Comparison of ENCODE assay signal across 20 cellular contexts in genomic region chr10:86371116-86371515, GRCh38. TPM values are rescaled to one million over a fixed set of nuclear protein-coding genes. Genes with fewer than 3 reads are reported as not detected.
"Had no signal": no experiment of that assay in that cellular context is flagged by ENCODE, and none has a peak within 500 bp of the region (broad histone marks: within the 10 kb centered on the region; RNA-seq: fewer than 3 reads in every experiment).

No MANE protein-coding gene starts in this region.

- H3K27ac Mint-ChIP-seq: activated naive CD8-positive, alpha-beta T cell treated with anti-CD3 and anti-CD28 coated beads for 36 hours; activated T-helper 1 cell treated with anti-CD3 and anti-CD28 coated beads, Interleukin-12 subunit alpha, Interleukin-12 subunit beta, Interleukin-2, Interleukin-4 antibody, amounts not matched to agents 30 ng/mL and 10 ng/mL and 1 ng/mL, durations not matched to agents 14 hours and 24 hours and 36 hours; naive thymus-derived CD4-positive, alpha-beta T cell; stimulated activated naive B cell treated with anti-CD40 and anti-IgM and Interleukin-4, amounts not matched to agents 10 μg/mL and 1 μg/mL and 100 μg/mL, for 72 hours had no signal

- ATAC-seq: heart right ventricle; naive thymus-derived CD4-positive, alpha-beta T cell; sciatic nerve; SK-N-SH treated with all-trans-retinoic acid at 6 μM for 48 hours; stimulated activated naive B cell treated with anti-CD40 and anti-IgM and Interleukin-4, amounts not matched to agents 10 μg/mL and 1 μg/mL and 100 μg/mL, for 72 hours had no signal

- H3K36me3 ChIP-seq: heart right ventricle, thoracic aorta, upper lobe of left lung had no signal

- H3K4me1 Mint-ChIP-seq: activated naive CD8-positive, alpha-beta T cell treated with anti-CD3 and anti-CD28 coated beads for 36 hours had no signal

- H3K4me3 ChIP-seq: heart right ventricle, lung, smooth muscle cell, thoracic aorta, upper lobe of left lung had no signal

- H3K4me3 Mint-ChIP-seq: activated naive CD8-positive, alpha-beta T cell treated with anti-CD3 and anti-CD28 coated beads for 36 hours; activated T-helper 1 cell treated with anti-CD3 and anti-CD28 coated beads, Interleukin-12 subunit alpha, Interleukin-12 subunit beta, Interleukin-2, Interleukin-4 antibody, amounts not matched to agents 30 ng/mL and 10 ng/mL and 1 ng/mL, durations not matched to agents 14 hours and 24 hours and 36 hours; naive thymus-derived CD4-positive, alpha-beta T cell; neural crest cell; stimulated activated naive B cell treated with anti-CD40 and anti-IgM and Interleukin-4, amounts not matched to agents 10 μg/mL and 1 μg/mL and 100 μg/mL, for 72 hours had no signal

- H3K27ac ChIP-seq: heart right ventricle, thoracic aorta, upper lobe of left lung had no signal

- H3K9me3 ChIP-seq: heart right ventricle, thoracic aorta, upper lobe of left lung had no signal

- H3K36me3 Mint-ChIP-seq: activated naive CD8-positive, alpha-beta T cell treated with anti-CD3 and anti-CD28 coated beads for 36 hours; naive thymus-derived CD4-positive, alpha-beta T cell; stimulated activated naive B cell treated with anti-CD40 and anti-IgM and Interleukin-4, amounts not matched to agents 10 μg/mL and 1 μg/mL and 100 μg/mL, for 72 hours had no signal

- DNase-seq: activated CD4-positive, alpha-beta T cell treated with anti-CD3 and anti-CD28 coated beads for 1 hour; activated CD8-positive, alpha-beta memory T cell treated with anti-CD3 and anti-CD28 coated beads, Interleukin-2, amount 50 U/mL, for 48 hours; activated naive CD8-positive, alpha-beta T cell treated with anti-CD3 and anti-CD28 coated beads for 36 hours; cerebellar nuclear complex; heart right ventricle; kidney; naive thymus-derived CD4-positive, alpha-beta T cell; stimulated activated CD4-positive, alpha-beta T cell treated with anti-CD3 and anti-CD28 coated beads, Interleukin-2, amount 100 ng/mL, for 48 hours; stimulated activated CD8-positive, alpha-beta memory T cell treated with anti-CD3 and anti-CD28 coated beads, Interleukin-4, amount 100 ng/mL, for 48 hours; stimulated activated naive B cell treated with anti-CD40 and anti-IgM and Interleukin-4, amounts not matched to agents 10 μg/mL and 1 μg/mL and 100 μg/mL, for 72 hours had no signal

- H3K9me3 Mint-ChIP-seq: activated naive CD8-positive, alpha-beta T cell treated with anti-CD3 and anti-CD28 coated beads for 36 hours; activated T-helper 1 cell treated with anti-CD3 and anti-CD28 coated beads, Interleukin-12 subunit alpha, Interleukin-12 subunit beta, Interleukin-2, Interleukin-4 antibody, amounts not matched to agents 30 ng/mL and 10 ng/mL and 1 ng/mL, durations not matched to agents 14 hours and 24 hours and 36 hours; naive thymus-derived CD4-positive, alpha-beta T cell; neural crest cell; stimulated activated naive B cell treated with anti-CD40 and anti-IgM and Interleukin-4, amounts not matched to agents 10 μg/mL and 1 μg/mL and 100 μg/mL, for 72 hours had no signal

RNA-seq across cellular contexts. Expression of gene GRID1, which starts 4.5 kb away (rescaled TPM):
- total RNA-seq: activated naive CD8-positive, alpha-beta T cell treated with anti-CD3 and anti-CD28 coated beads for 36 hours; activated T-helper 1 cell treated with anti-CD3 and anti-CD28 coated beads, Interleukin-12 subunit alpha, Interleukin-12 subunit beta, Interleukin-2, Interleukin-4 antibody, amounts not matched to agents 30 ng/mL and 10 ng/mL and 1 ng/mL, durations not matched to agents 14 hours and 24 hours and 36 hours; fibroblast of villous mesenchyme; naive thymus-derived CD4-positive, alpha-beta T cell; T-helper 2 cell treated with Interferon-gamma antibody and Interleukin-4, amounts not matched to agents 100 ng/mL and 5 ng/mL, for 36 hours had no signal
